In genomic region chr16:19415918-19416317, GRCh38 we compare ENCODE assay signal across 32 cellular contexts. TPM values are rescaled to one million over a fixed set of nuclear protein-coding genes. Genes with fewer than 3 reads are reported as not detected.
"Had no signal": no experiment of that assay in that cellular context is flagged by ENCODE, and none has a peak within 500 bp of the region (broad histone marks: within the 10 kb centered on the region; RNA-seq: fewer than 3 reads in every experiment).

No MANE protein-coding gene starts in this region.

- H3K27ac Mint-ChIP-seq: activated CD4-positive, alpha-beta memory T cell treated with anti-CD3 and anti-CD28 coated beads for 36 hours; activated CD4-positive, alpha-beta T cell treated with anti-CD3 and anti-CD28 coated beads, Interleukin-2, amount 10 ng/mL, durations not matched to agents 24 days and 14 days; activated naive CD4-positive, alpha-beta T cell treated with anti-CD3 and anti-CD28 coated beads, Interleukin-2, amount 50 U/mL, for 72 hours; activated T-helper 17 cell treated with anti-CD3 and anti-CD28 coated beads, Interleukin-2, amount 50 U/mL, for 72 hours; mesothelial cell of epicardium; naive thymus-derived CD4-positive, alpha-beta T cell; stimulated activated memory B cell treated with anti-CD40 and anti-IgM and Interleukin-4, amounts not matched to agents 10 μg/mL and 1 μg/mL and 100 μg/mL, for 72 hours; stimulated activated naive CD8-positive, alpha-beta T cell treated with anti-CD3 and anti-CD28 coated beads, Interleukin-15, amount 100 ng/mL, for 72 hours; T-helper 17 cell had no signal

- H3K4me3 Mint-ChIP-seq: activated CD4-positive, alpha-beta memory T cell treated with anti-CD3 and anti-CD28 coated beads for 36 hours; activated CD4-positive, alpha-beta T cell treated with anti-CD3 and anti-CD28 coated beads, Interleukin-2, amount 10 ng/mL, durations not matched to agents 24 days and 14 days; activated T-helper 17 cell treated with anti-CD3 and anti-CD28 coated beads, Interleukin-2, amount 50 U/mL, for 72 hours; mesothelial cell of epicardium; naive thymus-derived CD4-positive, alpha-beta T cell; stimulated activated memory B cell treated with anti-CD40 and anti-IgM and Interleukin-4, amounts not matched to agents 10 μg/mL and 1 μg/mL and 100 μg/mL, for 72 hours; stimulated activated naive CD8-positive, alpha-beta T cell treated with anti-CD3 and anti-CD28 coated beads, Interleukin-15, amount 100 ng/mL, for 72 hours; T-helper 17 cell had no signal

- H2AFZ ChIP-seq: hepatocyte had no signal

- DNase-seq: activated CD4-positive, alpha-beta memory T cell treated with anti-CD3 and anti-CD28 coated beads for 36 hours; activated CD4-positive, alpha-beta T cell treated with anti-CD3 and anti-CD28 coated beads, Interleukin-2, amount 10 ng/mL, durations not matched to agents 24 days and 14 days; activated CD4-positive, CD25-positive, alpha-beta regulatory T cell treated with anti-CD3 and anti-CD28 coated beads, Interleukin-2, amount 50 U/mL, for 72 hours; activated CD8-positive, alpha-beta memory T cell treated with anti-CD3 and anti-CD28 coated beads, Interleukin-2, amount 50 U/mL, for 4 hours; activated T-cell treated with anti-CD3 and anti-CD28 coated beads, Interleukin-2, amount 50 U/mL, for 1 hour; anterior cingulate cortex; dorsolateral prefrontal cortex; effector memory CD4-positive, alpha-beta T cell; erythroblast; gastrocnemius medialis; islet precursor cell; left ventricle myocardium superior; naive thymus-derived CD4-positive, alpha-beta T cell; ovary; stimulated activated CD4-positive, alpha-beta T cell treated with anti-CD3 and anti-CD28 coated beads, Interleukin-1b, Interleukin-23, amount 100 ng/mL, for 48 hours; stimulated activated CD4-positive, alpha-beta T cell treated with anti-CD3 and anti-CD28 coated beads, Interleukin-4, amount 100 ng/mL, for 4 hours; stimulated activated CD8-positive, alpha-beta memory T cell treated with anti-CD3 and anti-CD28 coated beads, Interleukin-4, amount 100 ng/mL, for 48 hours; stimulated activated naive CD8-positive, alpha-beta T cell treated with anti-CD3 and anti-CD28 coated beads, Interleukin-15, amount 100 ng/mL, for 72 hours; T-helper 17 cell; T1000 had no signal

- H3K9me3 Mint-ChIP-seq: activated CD4-positive, alpha-beta T cell treated with anti-CD3 and anti-CD28 coated beads, Interleukin-2, amount 10 ng/mL, durations not matched to agents 24 days and 14 days; activated T-helper 17 cell treated with anti-CD3 and anti-CD28 coated beads, Interleukin-2, amount 50 U/mL, for 72 hours; stimulated activated naive CD8-positive, alpha-beta T cell treated with anti-CD3 and anti-CD28 coated beads, Interleukin-15, amount 100 ng/mL, for 72 hours had no signal

- H3K4me1 ChIP-seq: gastrocnemius medialis had no signal

- H3K4me1 Mint-ChIP-seq: activated T-helper 17 cell treated with anti-CD3 and anti-CD28 coated beads, Interleukin-2, amount 50 U/mL, for 72 hours; stimulated activated naive CD8-positive, alpha-beta T cell treated with anti-CD3 and anti-CD28 coated beads, Interleukin-15, amount 100 ng/mL, for 72 hours; T-helper 17 cell had no signal

- H3K4me2 ChIP-seq: hepatocyte, smooth muscle cell had no signal

- H3K36me3 ChIP-seq: gastrocnemius medialis, ovary, right atrium auricular region, thyroid gland had no signal

- ATAC-seq: activated naive CD4-positive, alpha-beta T cell treated with anti-CD3 and anti-CD28 coated beads, Interleukin-2, amount 50 U/mL, for 72 hours; activated T-helper 17 cell treated with anti-CD3 and anti-CD28 coated beads, Interleukin-2, amount 50 U/mL, for 72 hours; gastrocnemius medialis; left ventricle myocardium superior; naive thymus-derived CD4-positive, alpha-beta T cell; stimulated activated memory B cell treated with anti-CD40 and anti-IgM and Interleukin-4, amounts not matched to agents 10 μg/mL and 1 μg/mL and 100 μg/mL, for 72 hours; stimulated activated naive CD8-positive, alpha-beta T cell treated with anti-CD3 and anti-CD28 coated beads, Interleukin-15, amount 100 ng/mL, for 72 hours; T-helper 17 cell had no signal

- H3K9me3 ChIP-seq: gastrocnemius medialis, right atrium auricular region, thyroid gland had no signal

- H3K36me3 Mint-ChIP-seq: activated CD4-positive, alpha-beta memory T cell treated with anti-CD3 and anti-CD28 coated beads for 36 hours; activated naive CD4-positive, alpha-beta T cell treated with anti-CD3 and anti-CD28 coated beads, Interleukin-2, amount 50 U/mL, for 72 hours; mesothelial cell of epicardium; naive thymus-derived CD4-positive, alpha-beta T cell; stimulated activated memory B cell treated with anti-CD40 and anti-IgM and Interleukin-4, amounts not matched to agents 10 μg/mL and 1 μg/mL and 100 μg/mL, for 72 hours had no signal

- H3K27ac ChIP-seq: coronary artery, dorsolateral prefrontal cortex, gastrocnemius medialis, hepatocyte, ovary, right atrium auricular region had no signal

- H3K79me2 ChIP-seq: hepatocyte had no signal

- H3K4me3 ChIP-seq: coronary artery, dorsolateral prefrontal cortex, gastrocnemius medialis, hepatocyte, ovary, right atrium auricular region, smooth muscle cell, thyroid gland had no signal

- H3K27me3 ChIP-seq: ovary, thyroid gland had no signal

RNA-seq across cellular contexts. Expression of gene TMC5, which starts 1.8 kb away (rescaled TPM):
- total RNA-seq: activated CD4-positive, alpha-beta memory T cell treated with anti-CD3 and anti-CD28 coated beads for 36 hours; activated CD4-positive, alpha-beta T cell treated with anti-CD3 and anti-CD28 coated beads, Interleukin-2, amount 10 ng/mL, durations not matched to agents 24 days and 14 days; activated CD8-positive, alpha-beta memory T cell treated with anti-CD3 and anti-CD28 coated beads for 36 hours; activated naive CD4-positive, alpha-beta T cell treated with anti-CD3 and anti-CD28 coated beads, Interleukin-2, amount 50 U/mL, for 72 hours; left ventricle myocardium superior; naive thymus-derived CD4-positive, alpha-beta T cell; pulmonary artery endothelial cell had no signal
- polyA plus RNA-seq: naive thymus-derived CD4-positive, alpha-beta T cell; neural cell; smooth muscle cell had no signal
